ENCODE assay signal across 12 cellular contexts in the genomic region with DNA sequence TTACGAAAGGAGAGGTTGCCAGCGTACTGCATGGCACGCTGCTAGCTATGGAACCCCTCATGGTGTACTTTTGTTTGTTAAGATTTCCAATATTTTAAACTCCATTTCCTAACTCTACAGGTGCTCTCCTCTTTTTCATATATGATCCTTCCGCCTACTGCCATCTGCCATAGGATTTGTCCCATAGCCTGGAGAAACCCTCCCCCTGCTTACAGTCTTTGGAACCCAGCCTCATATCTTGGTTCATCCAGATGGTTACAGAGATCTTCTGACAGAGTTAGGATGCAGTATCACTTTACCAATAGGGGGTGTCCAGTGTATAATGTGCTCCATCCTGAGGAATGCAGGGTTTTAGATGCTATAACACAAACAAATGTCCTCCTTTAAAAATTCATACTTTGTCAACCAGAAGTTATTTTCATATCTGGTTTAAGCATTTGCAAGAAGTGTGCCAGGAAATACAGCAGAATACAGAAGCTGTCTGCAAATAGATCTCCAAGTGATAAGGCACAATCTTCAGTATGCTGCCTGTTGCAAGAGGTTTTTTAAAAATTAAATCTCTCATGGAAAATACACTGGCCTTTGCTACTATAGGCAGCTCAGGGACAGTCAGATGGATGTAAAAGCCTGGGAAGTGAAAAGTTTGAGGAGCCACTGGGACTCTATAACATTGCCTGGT.
"Had no signal": no experiment of that assay in that cellular context is flagged by ENCODE, and none has a peak within 500 bp of the region (broad histone marks: within the 10 kb centered on the region; RNA-seq: fewer than 3 reads in every experiment).

No MANE protein-coding gene starts in this region.

- H3K4me1 ChIP-seq: pancreas, spleen, testis had no signal

- H3K9me3 Mint-ChIP-seq: activated naive CD4-positive, alpha-beta T cell treated with anti-CD3 and anti-CD28 coated beads, Interleukin-2, amount 10 ng/mL, durations not matched to agents 7 days and 5 days had no signal

- H3K4me2 ChIP-seq: hepatocyte had no signal

- H3K36me3 Mint-ChIP-seq: activated naive CD4-positive, alpha-beta T cell treated with anti-CD3 and anti-CD28 coated beads, Interleukin-2, amount 10 ng/mL, durations not matched to agents 7 days and 5 days had no signal

- H3K27ac ChIP-seq: hepatocyte, pancreas, spleen, testis had no signal

- H3K36me3 ChIP-seq: pancreas, spleen had no signal

- H2AFZ ChIP-seq: hepatocyte had no signal

- H3K4me3 ChIP-seq: hepatocyte, lung, pancreas, spleen, testis had no signal

- H3K27ac Mint-ChIP-seq: activated naive CD4-positive, alpha-beta T cell treated with anti-CD3 and anti-CD28 coated beads, Interleukin-2, amount 10 ng/mL, durations not matched to agents 7 days and 5 days; stimulated activated naive CD8-positive, alpha-beta T cell treated with anti-CD3 and anti-CD28 coated beads, Interleukin-15, amount 100 ng/mL, for 72 hours had no signal

- H3K4me3 Mint-ChIP-seq: activated naive CD4-positive, alpha-beta T cell treated with anti-CD3 and anti-CD28 coated beads, Interleukin-2, amount 10 ng/mL, durations not matched to agents 7 days and 5 days; neural crest cell; stimulated activated naive CD8-positive, alpha-beta T cell treated with anti-CD3 and anti-CD28 coated beads, Interleukin-15, amount 100 ng/mL, for 72 hours had no signal

- H3K9me3 ChIP-seq: pancreas, testis had no signal

- DNase-seq: activated CD4-positive, alpha-beta T cell treated with anti-CD3 and anti-CD28 coated beads, Interleukin-2, amount 50 U/mL, for 48 hours; activated naive CD4-positive, alpha-beta T cell treated with anti-CD3 and anti-CD28 coated beads, Interleukin-2, amount 10 ng/mL, durations not matched to agents 7 days and 5 days; erythroblast; islet precursor cell; pancreas; spleen; stimulated activated naive CD8-positive, alpha-beta T cell treated with anti-CD3 and anti-CD28 coated beads, Interleukin-15, amount 100 ng/mL, for 72 hours; T1000; testis had no signal

- H3K4me1 Mint-ChIP-seq: activated naive CD4-positive, alpha-beta T cell treated with anti-CD3 and anti-CD28 coated beads, Interleukin-2, amount 10 ng/mL, durations not matched to agents 7 days and 5 days; stimulated activated naive CD8-positive, alpha-beta T cell treated with anti-CD3 and anti-CD28 coated beads, Interleukin-15, amount 100 ng/mL, for 72 hours had no signal

- H3K79me2 ChIP-seq: hepatocyte had no signal

- H3K27me3 ChIP-seq: hepatocyte, pancreas, testis had no signal
